Comparison of ENCODE assay signal across 22 cellular contexts in genomic region chr2:45698538-45698937, GRCh38. TPM values are rescaled to one million over a fixed set of nuclear protein-coding genes. Genes with fewer than 3 reads are reported as not detected.
DNase-seq lines count a peak whose midpoint lies in the region; ATAC-seq and TF ChIP-seq lines count a peak whose summit lies in the region.
"Had no signal": no experiment of that assay in that cellular context is flagged by ENCODE, and none has a peak within 500 bp of the region (broad histone marks: within the 10 kb centered on the region; RNA-seq: fewer than 3 reads in every experiment).

No MANE protein-coding gene starts in this region.

- TF ChIP-seq CTCF in HFFc6 (IDR thresholded peaks at IDR 0.05) (no peak), nephron (IDR thresholded peaks at IDR 0.05; ENCODE audit: unreplicated experiment in 3 of 3) (no peak), thyroid gland (IDR thresholded peaks at IDR 0.05) (no peak), RWPE1 (conservative IDR thresholded peaks at IDR 0.05; ENCODE audit: low read depth) (no peak)

- no peak overlapping the region for H3K4me3 ChIP-seq in thyroid gland (replicated peaks in 1 of 3)
- H3K4me3 ChIP-seq: A549, dorsolateral prefrontal cortex, skin epidermis had no signal

- no peaks in the 10 kb centered on the region for H3K36me3 Mint-ChIP-seq in HFFc6 (ENCODE audit: low read depth)
- peaks cover 3% of the 10 kb centered on the region for H3K36me3 Mint-ChIP-seq in effector memory CD8-positive, alpha-beta T cell (ENCODE audit: insufficient read depth)
- no peaks in the 10 kb centered on the region for H3K36me3 Mint-ChIP-seq in nephron (ENCODE audit: low read depth)
- H3K36me3 Mint-ChIP-seq: CD8-positive, alpha-beta T cell had no signal

- DNase-seq in AG08395 (ENCODE audit: low spot score) (peak; percentile 10), HFFc6 (peak; percentile 4), NCI-H524 (lab: John Stamatoyannopoulos, UW) (no peak), thyroid gland (no peak), RWPE1 (ENCODE audit: low spot score) (no peak)
- no peak for DNase-seq in effector memory CD8-positive, alpha-beta T cell
- DNase-seq: activated CD4-positive, alpha-beta T cell treated with anti-CD3 and anti-CD28 coated beads, Interleukin-2, amount 10 ng/mL, durations not matched to agents 24 days and 14 days; CD8-positive, alpha-beta T cell; dorsolateral prefrontal cortex; KBM-7; NCI-H1092; NCI-H2081 treated with DMSO at 0.1 percent for 48 hours; NCI-H510A; SHP77; stimulated activated CD4-positive, alpha-beta T cell treated with anti-CD3 and anti-CD28 coated beads, Interleukin-2, amount 100 ng/mL, for 48 hours; T-helper 1 cell had no signal

- H3K27ac ChIP-seq in thyroid gland (no peak overlapping the region), RWPE1 (no peak overlapping the region)
- H3K27ac ChIP-seq: parathyroid adenoma had no signal

- intact Hi-C loops in thyroid gland (cut with DNase I), result no loop called here

- no peaks in the 10 kb centered on the region for H3K9me3 ChIP-seq in thyroid gland
- H3K9me3 ChIP-seq: A549 had no signal

- H3K4me1 Mint-ChIP-seq in HFFc6 (ENCODE audit: low read depth) (peaks cover 36% of the 10 kb centered on the region), nephron (peaks cover 19% of the 10 kb centered on the region)
- peaks cover 19 to 26% of the 10 kb centered on the region in 2 donors for H3K4me1 Mint-ChIP-seq in effector memory CD8-positive, alpha-beta T cell (ENCODE audit: low read depth in 2 of 2)

- peaks cover 2% of the 10 kb centered on the region; the same call in 1 of the 2 replicates for H3K27me3 Mint-ChIP-seq in HFFc6 (ENCODE audit: insufficient read depth)
- no peaks in the 10 kb centered on the region for H3K27me3 Mint-ChIP-seq in effector memory CD8-positive, alpha-beta T cell
- H3K27me3 Mint-ChIP-seq in nephron (ENCODE audit: low read depth), result peaks cover 9% of the 10 kb centered on the region
- H3K27me3 Mint-ChIP-seq: activated CD4-positive, alpha-beta T cell treated with anti-CD3 and anti-CD28 coated beads, Interleukin-2, amount 10 ng/mL, durations not matched to agents 24 days and 14 days; activated T-helper 17 cell treated with anti-CD3 and anti-CD28 coated beads, Interleukin-2, amount 50 U/mL, for 72 hours had no signal

- TF ChIP-seq POLR2A in thyroid gland (IDR thresholded peaks at IDR 0.05), result no peak

- no peaks in the 10 kb centered on the region for H3K4me1 ChIP-seq in thyroid gland

- no peaks in the 10 kb centered on the region for H3K36me3 ChIP-seq in thyroid gland

- H3K27me3 ChIP-seq in thyroid gland, result no peaks in the 10 kb centered on the region
- H3K27me3 ChIP-seq: dorsolateral prefrontal cortex had no signal

- H3K4me3 Mint-ChIP-seq in HFFc6, result peak overlapping the region; percentile 66; the same call in 1 of the 2 replicates
- no peak overlapping the region for H3K4me3 Mint-ChIP-seq in effector memory CD8-positive, alpha-beta T cell
- no peak overlapping the region for H3K4me3 Mint-ChIP-seq in nephron
- H3K4me3 Mint-ChIP-seq: activated CD4-positive, alpha-beta T cell treated with anti-CD3 and anti-CD28 coated beads, Interleukin-2, amount 10 ng/mL, durations not matched to agents 24 days and 14 days; activated T-helper 17 cell treated with anti-CD3 and anti-CD28 coated beads, Interleukin-2, amount 50 U/mL, for 72 hours; CD8-positive, alpha-beta T cell had no signal

- CTCF ChIA-PET in RWPE1 (lab: Yijun Ruan, JAX), result interaction anchor here (0.7 kb wide), 1 partner anchor 10 kb away, joined by 3 read pairs; no protein-coding TSS in a partner anchor

- H3K27ac Mint-ChIP-seq in HFFc6 (peak overlapping the region; percentile 91), nephron (peak overlapping the region in 2 of 3 experiments; percentile 1 to 45)
- H3K27ac Mint-ChIP-seq in effector memory CD8-positive, alpha-beta T cell, result peak overlapping the region; percentile 16 to 69
- H3K27ac Mint-ChIP-seq: activated CD4-positive, alpha-beta T cell treated with anti-CD3 and anti-CD28 coated beads, Interleukin-2, amount 10 ng/mL, durations not matched to agents 24 days and 14 days; CD8-positive, alpha-beta T cell had no signal

- H3K9me3 Mint-ChIP-seq in HFFc6, result no peaks in the 10 kb centered on the region
- H3K9me3 Mint-ChIP-seq in effector memory CD8-positive, alpha-beta T cell, result no peaks in the 10 kb centered on the region
- no peaks in the 10 kb centered on the region for H3K9me3 Mint-ChIP-seq in nephron
- H3K9me3 Mint-ChIP-seq: activated CD4-positive, alpha-beta T cell treated with anti-CD3 and anti-CD28 coated beads, Interleukin-2, amount 10 ng/mL, durations not matched to agents 24 days and 14 days; activated T-helper 17 cell treated with anti-CD3 and anti-CD28 coated beads, Interleukin-2, amount 50 U/mL, for 72 hours; CD8-positive, alpha-beta T cell had no signal

- ATAC-seq in effector memory CD8-positive, alpha-beta T cell (replicated peaks), result no peak
- no peak for ATAC-seq in HG03135 (IDR thresholded peaks at IDR 0.05; ENCODE audit: unreplicated experiment)
- ATAC-seq: CD8-positive, alpha-beta T cell had no signal

- POLR2A ChIA-PET in RWPE1 (lab: Yijun Ruan, JAX; ENCODE audit: low non-redundant PET), result no interaction called here

RNA-seq across cellular contexts. Expression of gene PRKCE, which starts 47.1 kb away (rescaled TPM):
- total RNA-seq in HFFc6 (2021; fragmentation: NEBNext Ultra II Directional; extraction: Animal tissue kit (Norgen Biotek cat#: 25700)), result 10 to 100 TPM; 10.8 to 13.7 (median 12.0) TPM
- 10 to 100 TPM in 3 of 4 donors, 1 to 10 TPM in 1; 8.4 to 35.3 (median 15.2) TPM for total RNA-seq in thyroid gland

Comparison
In these comparisons a context has a peak if more than half of its experiments do, and no peak if none do; other contexts are left out.
1. DNase-seq: peak in AG08395 (single experiment) and HFFc6 (single experiment); none in effector memory CD8-positive, alpha-beta T cell (0 of 3), NCI-H524 (0 of 2), thyroid gland (0 of 2) and RWPE1 (single experiment).
2. H3K27ac Mint-ChIP-seq: peak in every context shown above with its lines; median percentile 91 in HFFc6; 42 in effector memory CD8-positive, alpha-beta T cell; 23 in nephron.